In the genomic region with DNA sequence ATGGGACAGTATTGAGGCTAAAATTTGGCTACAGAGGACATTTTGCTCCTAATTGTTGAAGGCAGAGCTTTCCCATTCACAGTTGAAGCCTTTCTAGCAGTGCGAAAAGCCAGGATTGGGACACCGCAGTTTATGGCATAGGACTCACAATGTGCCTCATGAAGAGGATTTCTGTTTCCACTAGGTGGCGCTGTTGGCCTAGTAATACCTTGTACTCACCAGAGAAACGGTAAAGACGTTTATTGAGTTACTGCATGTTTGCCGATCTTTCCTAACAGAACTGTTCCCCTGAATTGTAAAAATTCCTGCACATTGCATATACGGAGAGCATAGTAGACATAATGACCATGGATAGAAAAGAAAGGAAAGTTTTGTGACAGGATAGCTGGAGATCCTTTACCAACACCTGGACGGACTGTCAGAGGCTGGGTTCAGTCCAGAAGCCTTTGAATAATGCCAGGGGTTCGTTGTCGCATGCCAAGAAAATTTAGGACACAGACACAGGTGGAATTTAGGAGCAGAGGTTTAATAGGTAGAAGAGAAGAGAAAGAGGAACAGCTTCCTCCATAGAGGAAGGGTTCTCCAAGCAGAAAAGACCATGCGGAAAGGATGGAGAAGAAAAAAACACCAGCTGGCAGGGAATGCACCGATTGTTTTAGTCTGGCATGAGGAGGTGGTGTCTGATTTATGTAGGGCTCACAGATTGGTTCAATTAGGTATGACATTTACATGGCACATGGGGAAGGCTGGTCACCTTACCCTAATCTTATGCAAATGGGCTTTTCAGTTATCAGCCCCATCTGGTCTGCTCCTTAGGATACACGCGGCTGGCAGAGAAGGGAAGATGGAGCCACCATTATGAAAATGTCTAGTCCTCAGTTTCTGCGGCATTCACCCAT, we compare ENCODE assay signal across 9 cellular contexts. TPM values are rescaled to one million over a fixed set of nuclear protein-coding genes. Genes with fewer than 3 reads are reported as not detected.
DNase-seq lines count a peak whose midpoint lies in the region; ATAC-seq, FAIRE-seq and TF ChIP-seq lines count a peak whose summit lies in the region.
"Had no signal": no experiment of that assay in that cellular context is flagged by ENCODE, and none has a peak within 500 bp of the region (broad histone marks: within the 10 kb centered on the region; RNA-seq: fewer than 3 reads in every experiment).

No MANE protein-coding gene starts in this region.

- peaks cover 20% of the 10 kb centered on the region for H3K4me1 Mint-ChIP-seq in GM23338
- H3K4me1 Mint-ChIP-seq: activated B cell treated with CpG ODN at 0.5 μM for 24 hours had no signal

- H3K9me3 Mint-ChIP-seq in GM23338: peaks cover 4% of the 10 kb centered on the region

- H3K27ac Mint-ChIP-seq in GM23338: no peak overlapping the region
- H3K27ac Mint-ChIP-seq: activated B cell treated with CpG ODN at 0.5 μM for 24 hours had no signal

- CTCF ChIA-PET in SK-N-SH (lab: Yijun Ruan, JAX): interaction anchor here (0.6 to 5.4 kb wide), 11 partner anchors 10 to 439 kb away, joined by 3 to 44 read pairs (median 4); a partner anchor contains a TSS

- TF ChIP-seq POLR2A in GM18505 (IDR thresholded peaks at IDR 0.05; ENCODE audit: borderline replicate concordance, extremely low read depth, insufficient read depth, insufficient read length): no peak

- H3K9me3 ChIP-seq in SK-N-SH (no peaks in the 10 kb centered on the region), lower lobe of right lung (no peaks in the 10 kb centered on the region), tibial artery (no peaks in the 10 kb centered on the region)

- WGBS in SK-N-SH (ENCODE audit: low lambda C conversion rate): 10% methylated on average over 15 of the region's 15 CpGs

- no peak for TF ChIP-seq EP300 in SK-N-SH (IDR thresholded peaks at IDR 0.05; ENCODE audit: borderline replicate concordance in 1 of 2, low read depth in 1 of 2, low read length in 1 of 2)

- H3K4me2 ChIP-seq in GM23338 (peak overlapping the region; percentile 16), SK-N-SH (no peak overlapping the region)

- H3K36me3 ChIP-seq in GM23338 (ENCODE audit: insufficient read depth): no peaks in the 10 kb centered on the region
- H3K36me3 ChIP-seq in SK-N-SH (replicated peaks in 1 of 2; ENCODE audit: control insufficient read depth in 1 of 2, insufficient read depth in 2 of 2, low read length in 1 of 2): no peaks in the 10 kb centered on the region
- no peaks in the 10 kb centered on the region for H3K36me3 ChIP-seq in lower lobe of right lung
- H3K36me3 ChIP-seq in tibial artery: no peaks in the 10 kb centered on the region

- peak; percentile 76 for TF ChIP-seq RAD21 in SK-N-SH (IDR thresholded peaks at IDR 0.05; ENCODE audit: low read length)

- TF ChIP-seq CTCF in D721Med (IDR thresholded peaks at IDR 0.05; ENCODE audit: insufficient read depth, missing control alignments) (peak; percentile 77), GM23338 (conservative IDR thresholded peaks at IDR 0.05; ENCODE audit: low read depth in 2 of 2) (peak; percentile 89 to 91), SK-N-SH (IDR thresholded peaks at IDR 0.05) (peak; percentile 69), lower lobe of right lung (IDR thresholded peaks at IDR 0.05) (peak; percentile 57), tibial artery (IDR thresholded peaks at IDR 0.05) (peak; percentile 66 to 75)

- intact Hi-C loops in lower lobe of right lung (cut with DNase I): no loop called here
- intact Hi-C loops in tibial artery (cut with DNase I; ENCODE audit: low total_unique reads): loop anchor here (10.0 kb wide), 1 partner anchor 378 kb away; no protein-coding TSS in a partner anchor

- H3K9me2 ChIP-seq in GM23338 (ENCODE audit: insufficient read depth) (no peaks in the 10 kb centered on the region), SK-N-SH (no peaks in the 10 kb centered on the region)

- DNase-seq in D721Med (ENCODE audit: insufficient read length, low spot score) (no peak), GM23338 (ENCODE audit: low spot score) (peak; percentile 93), NCI-H146 (lab: John Stamatoyannopoulos, UW) (peak; percentile 87), SK-N-SH (peak; percentile 31), cerebellar cortex (ENCODE audit: low spot score) (peak; percentile 95), lower lobe of right lung (no peak), tibial artery (peak in 1 of 2 donors; percentile 53)
- DNase-seq: activated B cell treated with CpG ODN at 0.5 μM for 24 hours had no signal

- no peaks in the 10 kb centered on the region for H4K20me1 ChIP-seq in GM23338 (replicated peaks; ENCODE audit: insufficient read depth)
- H4K20me1 ChIP-seq in SK-N-SH (ENCODE audit: insufficient read depth): no peaks in the 10 kb centered on the region

- no peak overlapping the region for H3K9ac ChIP-seq in SK-N-SH

- no peaks in the 10 kb centered on the region; the same call in 2 of the 3 replicates for H3K36me3 Mint-ChIP-seq in GM23338 (ENCODE audit: low read depth)

- H3K27ac ChIP-seq in GM23338 (ENCODE audit: low read depth): no peak overlapping the region
- H3K27ac ChIP-seq in SK-N-SH (ENCODE audit: low read depth in 2 of 2, low read length in 1 of 2): no peak overlapping the region
- H3K27ac ChIP-seq in lower lobe of right lung: no peak overlapping the region
- H3K27ac ChIP-seq in tibial artery: no peak overlapping the region

- no peak overlapping the region for H3K4me3 ChIP-seq in GM23338
- peak overlapping the region in 1 of 2 experiments; percentile 5; a peak in 1 of 4 replicates for H3K4me3 ChIP-seq in SK-N-SH (ENCODE audit: low read depth in 2 of 2, low read length in 1 of 2)
- H3K4me3 ChIP-seq in lower lobe of right lung: no peak overlapping the region
- H3K4me3 ChIP-seq in tibial artery: no peak overlapping the region

- H3F3A ChIP-seq in GM23338 (replicated peaks; ENCODE audit: low read depth) (no peaks in the 10 kb centered on the region), SK-N-SH (replicated peaks; ENCODE audit: insufficient read depth) (no peaks in the 10 kb centered on the region)

- no peak overlapping the region for H3K4me3 Mint-ChIP-seq in GM23338
- H3K4me3 Mint-ChIP-seq: activated B cell treated with CpG ODN at 0.5 μM for 24 hours had no signal

- H3K27me3 ChIP-seq in GM23338 (ENCODE audit: insufficient read depth) (no peaks in the 10 kb centered on the region), SK-N-SH (ENCODE audit: insufficient read depth) (peaks cover 18% of the 10 kb centered on the region), lower lobe of right lung (ENCODE audit: low read depth) (peaks cover 13% of the 10 kb centered on the region), tibial artery (peaks cover 0 to 3% of the 10 kb centered on the region in 2 donors)

- H3K79me2 ChIP-seq in GM23338 (replicated peaks; ENCODE audit: insufficient read depth) (no peaks in the 10 kb centered on the region), SK-N-SH (ENCODE audit: insufficient read depth) (no peaks in the 10 kb centered on the region)

- H3K4me1 ChIP-seq in GM23338 (ENCODE audit: insufficient read depth): peaks cover 18% of the 10 kb centered on the region
- H3K4me1 ChIP-seq in SK-N-SH (ENCODE audit: control insufficient read depth in 1 of 2, insufficient read depth in 2 of 2, low read depth in 1 of 2, low read length in 1 of 2): no peaks in the 10 kb centered on the region
- no peaks in the 10 kb centered on the region for H3K4me1 ChIP-seq in lower lobe of right lung
- H3K4me1 ChIP-seq in tibial artery: no peaks in the 10 kb centered on the region

- peak; percentile 99 for ATAC-seq in GM23338
- ATAC-seq in lower lobe of right lung: peak in 1 of 2 donors; percentile 59
- ATAC-seq in GM18505 (IDR thresholded peaks at IDR 0.05; ENCODE audit: unreplicated experiment): no peak

- POLR2A ChIA-PET in SK-N-SH (lab: Yijun Ruan, JAX): no interaction called here

- H2AFZ ChIP-seq in GM23338 (peak overlapping the region; percentile 63), SK-N-SH (ENCODE audit: low read depth) (no peak overlapping the region)

- peaks cover 2% of the 10 kb centered on the region for H3K27me3 Mint-ChIP-seq in GM23338 (ENCODE audit: insufficient read depth, low read depth, poor library complexity)

- FAIRE-seq in D721Med (lab: Jason Lieb, UNC): no peak

TF ChIP-seq in GM23338, 12 proteins besides CTCF, POLR2A, EP300 and RAD21 (continues in another document):
- TF ChIP-seq POLR2AphosphoS5 (IDR thresholded peaks at IDR 0.05; ENCODE audit: low read depth): no peak

RNA-seq across cellular contexts. Expression of a gene that starts 10.8 kb away (rescaled TPM):
- not detected in 2 replicates for total RNA-seq in GM23338 (2014; rRNA removed; shearing (Covaris generic))
- polyA plus RNA-seq in GM23338 (2016; fragmentation: Nextera tagmentation; extraction: Ambion mirVana): not detected in 2 replicates
- polyA plus RNA-seq in SK-N-SH (2012; rRNA removed): not detected in 2 replicates
- not detected in 2 replicates for polyA plus RNA-seq in SK-N-SH (2012; cell fraction: cytosol; rRNA removed)
- not detected in 2 replicates for polyA plus RNA-seq in SK-N-SH (2012; cell fraction: nucleus; rRNA removed)
- total RNA-seq in lower lobe of right lung: not detected
- total RNA-seq: activated B cell treated with CpG ODN at 0.5 μM for 24 hours had no signal

RNA-seq across cellular contexts. Expression of a gene that starts 17.3 kb away (rescaled TPM):
- not detected in 2 replicates for total RNA-seq in GM23338 (2014; rRNA removed; shearing (Covaris generic))
- polyA plus RNA-seq in GM23338 (2016; fragmentation: Nextera tagmentation; extraction: Ambion mirVana): not detected in 2 replicates
- not detected in 2 replicates for polyA plus RNA-seq in SK-N-SH (2012; rRNA removed)
- polyA plus RNA-seq in SK-N-SH (2012; cell fraction: cytosol; rRNA removed): not detected in 2 replicates
- not detected in 2 replicates for polyA plus RNA-seq in SK-N-SH (2012; cell fraction: nucleus; rRNA removed)
- not detected for total RNA-seq in lower lobe of right lung
- total RNA-seq: activated B cell treated with CpG ODN at 0.5 μM for 24 hours had no signal

RNA-seq across cellular contexts. Expression of a gene that starts 18.4 kb away (rescaled TPM):
- total RNA-seq in GM23338 (2014; rRNA removed; shearing (Covaris generic)): 4.2 and 5.7 TPM in 2 replicates
- 1.6 and 2.2 TPM in 2 replicates for polyA plus RNA-seq in GM23338 (2016; fragmentation: Nextera tagmentation; extraction: Ambion mirVana)
- polyA plus RNA-seq in SK-N-SH (2012; rRNA removed): 4.9 and 6.1 TPM in 2 replicates
- polyA plus RNA-seq in SK-N-SH (2012; cell fraction: cytosol; rRNA removed): 4.9 and 6.0 TPM in 2 replicates
- polyA plus RNA-seq in SK-N-SH (2012; cell fraction: nucleus; rRNA removed): 9.3 and 12.4 TPM in 2 replicates
- total RNA-seq in lower lobe of right lung: 13.8 TPM

RNA-seq across cellular contexts. Expression of a gene that starts 32.6 kb away (rescaled TPM):
- total RNA-seq in GM23338 (2014; rRNA removed; shearing (Covaris generic)): not detected in 2 replicates
- polyA plus RNA-seq in GM23338 (2016; fragmentation: Nextera tagmentation; extraction: Ambion mirVana): not detected in 2 replicates
- not detected in 2 replicates for polyA plus RNA-seq in SK-N-SH (2012; rRNA removed)
- not detected in 2 replicates for polyA plus RNA-seq in SK-N-SH (2012; cell fraction: cytosol; rRNA removed)
- not detected in 2 replicates for polyA plus RNA-seq in SK-N-SH (2012; cell fraction: nucleus; rRNA removed)
- not detected for total RNA-seq in lower lobe of right lung
- total RNA-seq: activated B cell treated with CpG ODN at 0.5 μM for 24 hours had no signal

RNA-seq across cellular contexts. Expression of a gene that starts 44.9 kb away (rescaled TPM):
- total RNA-seq in GM23338 (2014; rRNA removed; shearing (Covaris generic)): not detected in 2 replicates
- polyA plus RNA-seq in GM23338 (2016; fragmentation: Nextera tagmentation; extraction: Ambion mirVana) (0.03 TPM in 1 of 2 replicates, not detected in the other), SK-N-SH (2012; rRNA removed) (not detected in 2 replicates)
- not detected in 2 replicates for polyA plus RNA-seq in SK-N-SH (2012; cell fraction: cytosol; rRNA removed)
- not detected in 2 replicates for polyA plus RNA-seq in SK-N-SH (2012; cell fraction: nucleus; rRNA removed)
- not detected for total RNA-seq in lower lobe of right lung
- total RNA-seq: activated B cell treated with CpG ODN at 0.5 μM for 24 hours had no signal

Comparison
In these comparisons a context has a peak if more than half of its experiments do, and no peak if none do; other contexts are left out.
1. DNase-seq: peak in GM23338 (single experiment), NCI-H146 (single experiment), SK-N-SH (single experiment) and cerebellar cortex (single experiment); none in D721Med (single experiment) and lower lobe of right lung (single experiment).
2. Peak in every context shown above with its lines, with median percentiles within 50 percentile points of each other: CTCF ChIP-seq.